In genomic region chr5:141922827-141923442, GRCh38 we compare ENCODE assay signal across 1 cellular context.
A peak's percentile ranks its signal among the peaks of the same experiment; 100 is the strongest.
TF ChIP-seq lines count a peak whose summit lies in the region.

No MANE protein-coding gene starts in this region.

TF ChIP-seq in GM12878, 131 proteins besides CTCF, POLR2A, EP300 and RAD21:
- TF ChIP-seq MLLT1 (IDR thresholded peaks at IDR 0.05), result peak; percentile 86
- peak; percentile 39; the same call in 1 of the 2 replicates for TF ChIP-seq MTA2 (IDR thresholded peaks at IDR 0.05; ENCODE audit: low read depth)
